In the genomic region with DNA sequence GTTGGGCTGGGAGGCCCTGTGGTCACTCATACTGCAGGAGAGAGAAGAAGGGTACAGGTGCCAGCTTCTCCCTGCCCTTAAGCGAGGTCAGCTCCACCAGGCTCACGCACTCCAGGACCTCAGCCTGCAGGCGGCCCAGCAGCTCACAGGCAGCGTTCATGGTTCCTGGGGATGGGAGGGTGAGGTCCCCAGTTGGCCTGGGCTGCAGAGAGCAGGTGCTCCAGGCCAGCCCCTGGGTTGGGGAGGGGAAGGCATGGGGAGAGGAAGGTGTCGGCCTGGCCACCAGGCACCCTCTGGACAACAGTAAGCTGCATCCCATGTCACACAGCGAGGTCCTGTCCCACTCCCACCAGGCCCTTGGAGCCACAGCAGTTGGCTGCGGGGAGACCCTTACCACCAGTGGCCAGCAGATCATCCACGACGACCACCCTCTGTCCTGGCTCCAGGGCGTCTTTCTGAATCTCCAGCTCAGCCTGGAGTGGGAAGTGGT, we compare ENCODE assay signal across 2 cellular contexts.
TF ChIP-seq lines count a peak whose summit lies in the region.

No MANE protein-coding gene starts in this region.

TF ChIP-seq in HepG2, 621 proteins besides CTCF, POLR2A, EP300 and RAD21 (continues in another document):
- TF ChIP-seq ZNF709 (CRISPR knock-in tag; IDR thresholded peaks at IDR 0.05), result no peak
- TF ChIP-seq, protein P1, sequence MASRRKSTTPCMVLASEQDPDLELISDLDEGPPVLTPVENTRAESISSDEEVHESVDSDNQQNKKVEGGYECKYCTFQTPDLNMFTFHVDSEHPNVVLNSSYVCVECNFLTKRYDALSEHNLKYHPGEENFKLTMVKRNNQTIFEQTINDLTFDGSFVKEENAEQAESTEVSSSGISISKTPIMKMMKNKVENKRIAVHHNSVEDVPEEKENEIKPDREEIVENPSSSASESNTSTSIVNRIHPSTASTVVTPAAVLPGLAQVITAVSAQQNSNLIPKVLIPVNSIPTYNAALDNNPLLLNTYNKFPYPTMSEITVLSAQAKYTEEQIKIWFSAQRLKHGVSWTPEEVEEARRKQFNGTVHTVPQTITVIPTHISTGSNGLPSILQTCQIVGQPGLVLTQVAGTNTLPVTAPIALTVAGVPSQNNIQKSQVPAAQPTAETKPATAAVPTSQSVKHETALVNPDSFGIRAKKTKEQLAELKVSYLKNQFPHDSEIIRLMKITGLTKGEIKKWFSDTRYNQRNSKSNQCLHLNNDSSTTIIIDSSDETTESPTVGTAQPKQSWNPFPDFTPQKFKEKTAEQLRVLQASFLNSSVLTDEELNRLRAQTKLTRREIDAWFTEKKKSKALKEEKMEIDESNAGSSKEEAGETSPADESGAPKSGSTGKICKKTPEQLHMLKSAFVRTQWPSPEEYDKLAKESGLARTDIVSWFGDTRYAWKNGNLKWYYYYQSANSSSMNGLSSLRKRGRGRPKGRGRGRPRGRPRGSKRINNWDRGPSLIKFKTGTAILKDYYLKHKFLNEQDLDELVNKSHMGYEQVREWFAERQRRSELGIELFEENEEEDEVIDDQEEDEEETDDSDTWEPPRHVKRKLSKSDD (CRISPR knock-in tag; IDR thresholded peaks at IDR 0.05; ENCODE audit: low read depth), result 0 out of 2 replicates have a peak, but pooled peaks have one; percentile 35
- peak; percentile 80; the same call in 1 of the 2 replicates for TF ChIP-seq PCBP1 (IDR thresholded peaks at IDR 0.05; ENCODE audit: borderline replicate concordance, low read depth, low read length)
- TF ChIP-seq, protein P2, sequence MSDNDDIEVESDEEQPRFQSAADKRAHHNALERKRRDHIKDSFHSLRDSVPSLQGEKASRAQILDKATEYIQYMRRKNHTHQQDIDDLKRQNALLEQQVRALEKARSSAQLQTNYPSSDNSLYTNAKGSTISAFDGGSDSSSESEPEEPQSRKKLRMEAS (IDR thresholded peaks at IDR 0.05), result no peak; the same call in 1 of the 2 replicates
- no peak for TF ChIP-seq ZNF761 (CRISPR knock-in tag; conservative IDR thresholded peaks at IDR 0.05)
- TF ChIP-seq ZNF33B (CRISPR knock-in tag; IDR thresholded peaks at IDR 0.05), result no peak
- no peak for TF ChIP-seq ZNF101 (CRISPR knock-in tag; IDR thresholded peaks at IDR 0.05; ENCODE audit: borderline replicate concordance, low read depth)
- TF ChIP-seq ZSCAN29 (CRISPR knock-in tag; conservative IDR thresholded peaks at IDR 0.05), result no peak
- TF ChIP-seq NAIF1 (CRISPR knock-in tag; IDR thresholded peaks at IDR 0.05; ENCODE audit: borderline replicate concordance), result no peak
- 0 out of 2 replicates have a peak, but pooled peaks have one; percentile 21 for TF ChIP-seq CCDC6 (CRISPR knock-in tag; IDR thresholded peaks at IDR 0.05)
- TF ChIP-seq ZBTB42 (CRISPR knock-in tag; IDR thresholded peaks at IDR 0.05), result 0 out of 2 replicates have a peak, but pooled peaks have one; percentile 38
- no peak for TF ChIP-seq TCF7L2 (IDR thresholded peaks at IDR 0.05; ENCODE audit: low read depth, low read length)
- no peak for TF ChIP-seq ARNT (IDR thresholded peaks at IDR 0.05)
- peak; percentile 97 for TF ChIP-seq AGO2 (optimal IDR thresholded peaks at IDR 0.05; ENCODE audit: low read depth, low read length)
- TF ChIP-seq GLI4 (CRISPR knock-in tag; IDR thresholded peaks at IDR 0.05; ENCODE audit: borderline replicate concordance), result no peak
- TF ChIP-seq ZNF589 (CRISPR knock-in tag; conservative IDR thresholded peaks at IDR 0.05), result no peak
- TF ChIP-seq ZZZ3 (CRISPR knock-in tag; IDR thresholded peaks at IDR 0.05; ENCODE audit: borderline replicate concordance), result no peak
- no peak for TF ChIP-seq MXI1 (IDR thresholded peaks at IDR 0.05; ENCODE audit: borderline replicate concordance, low read depth, low read length)
- no peak for TF ChIP-seq MED1 (CRISPR knock-in tag; IDR thresholded peaks at IDR 0.05)
- TF ChIP-seq, protein P3, sequence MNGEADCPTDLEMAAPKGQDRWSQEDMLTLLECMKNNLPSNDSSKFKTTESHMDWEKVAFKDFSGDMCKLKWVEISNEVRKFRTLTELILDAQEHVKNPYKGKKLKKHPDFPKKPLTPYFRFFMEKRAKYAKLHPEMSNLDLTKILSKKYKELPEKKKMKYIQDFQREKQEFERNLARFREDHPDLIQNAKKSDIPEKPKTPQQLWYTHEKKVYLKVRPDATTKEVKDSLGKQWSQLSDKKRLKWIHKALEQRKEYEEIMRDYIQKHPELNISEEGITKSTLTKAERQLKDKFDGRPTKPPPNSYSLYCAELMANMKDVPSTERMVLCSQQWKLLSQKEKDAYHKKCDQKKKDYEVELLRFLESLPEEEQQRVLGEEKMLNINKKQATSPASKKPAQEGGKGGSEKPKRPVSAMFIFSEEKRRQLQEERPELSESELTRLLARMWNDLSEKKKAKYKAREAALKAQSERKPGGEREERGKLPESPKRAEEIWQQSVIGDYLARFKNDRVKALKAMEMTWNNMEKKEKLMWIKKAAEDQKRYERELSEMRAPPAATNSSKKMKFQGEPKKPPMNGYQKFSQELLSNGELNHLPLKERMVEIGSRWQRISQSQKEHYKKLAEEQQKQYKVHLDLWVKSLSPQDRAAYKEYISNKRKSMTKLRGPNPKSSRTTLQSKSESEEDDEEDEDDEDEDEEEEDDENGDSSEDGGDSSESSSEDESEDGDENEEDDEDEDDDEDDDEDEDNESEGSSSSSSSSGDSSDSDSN (CRISPR knock-in tag; IDR thresholded peaks at IDR 0.05), result peak; percentile 39; the same call in 1 of the 2 replicates
- TF ChIP-seq, protein P4, sequence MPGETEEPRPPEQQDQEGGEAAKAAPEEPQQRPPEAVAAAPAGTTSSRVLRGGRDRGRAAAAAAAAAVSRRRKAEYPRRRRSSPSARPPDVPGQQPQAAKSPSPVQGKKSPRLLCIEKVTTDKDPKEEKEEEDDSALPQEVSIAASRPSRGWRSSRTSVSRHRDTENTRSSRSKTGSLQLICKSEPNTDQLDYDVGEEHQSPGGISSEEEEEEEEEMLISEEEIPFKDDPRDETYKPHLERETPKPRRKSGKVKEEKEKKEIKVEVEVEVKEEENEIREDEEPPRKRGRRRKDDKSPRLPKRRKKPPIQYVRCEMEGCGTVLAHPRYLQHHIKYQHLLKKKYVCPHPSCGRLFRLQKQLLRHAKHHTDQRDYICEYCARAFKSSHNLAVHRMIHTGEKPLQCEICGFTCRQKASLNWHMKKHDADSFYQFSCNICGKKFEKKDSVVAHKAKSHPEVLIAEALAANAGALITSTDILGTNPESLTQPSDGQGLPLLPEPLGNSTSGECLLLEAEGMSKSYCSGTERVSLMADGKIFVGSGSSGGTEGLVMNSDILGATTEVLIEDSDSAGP (CRISPR knock-in tag; IDR thresholded peaks at IDR 0.05; ENCODE audit: borderline replicate concordance), result peak; percentile 30; the same call in 1 of the 2 replicates
- TF ChIP-seq KLF11 (CRISPR knock-in tag; IDR thresholded peaks at IDR 0.05), result no peak
- TF ChIP-seq THYN1 (CRISPR knock-in tag; IDR thresholded peaks at IDR 0.05; ENCODE audit: borderline replicate concordance, low read depth), result no peak

TF ChIP-seq in PFSK-1, 5 proteins besides CTCF, POLR2A, EP300 and RAD21:
- no peak for TF ChIP-seq FOXP2 (optimal IDR thresholded peaks at IDR 0.05; ENCODE audit: borderline replicate concordance, extremely low read depth, extremely low read length, insufficient read depth)
- TF ChIP-seq, protein P5, sequence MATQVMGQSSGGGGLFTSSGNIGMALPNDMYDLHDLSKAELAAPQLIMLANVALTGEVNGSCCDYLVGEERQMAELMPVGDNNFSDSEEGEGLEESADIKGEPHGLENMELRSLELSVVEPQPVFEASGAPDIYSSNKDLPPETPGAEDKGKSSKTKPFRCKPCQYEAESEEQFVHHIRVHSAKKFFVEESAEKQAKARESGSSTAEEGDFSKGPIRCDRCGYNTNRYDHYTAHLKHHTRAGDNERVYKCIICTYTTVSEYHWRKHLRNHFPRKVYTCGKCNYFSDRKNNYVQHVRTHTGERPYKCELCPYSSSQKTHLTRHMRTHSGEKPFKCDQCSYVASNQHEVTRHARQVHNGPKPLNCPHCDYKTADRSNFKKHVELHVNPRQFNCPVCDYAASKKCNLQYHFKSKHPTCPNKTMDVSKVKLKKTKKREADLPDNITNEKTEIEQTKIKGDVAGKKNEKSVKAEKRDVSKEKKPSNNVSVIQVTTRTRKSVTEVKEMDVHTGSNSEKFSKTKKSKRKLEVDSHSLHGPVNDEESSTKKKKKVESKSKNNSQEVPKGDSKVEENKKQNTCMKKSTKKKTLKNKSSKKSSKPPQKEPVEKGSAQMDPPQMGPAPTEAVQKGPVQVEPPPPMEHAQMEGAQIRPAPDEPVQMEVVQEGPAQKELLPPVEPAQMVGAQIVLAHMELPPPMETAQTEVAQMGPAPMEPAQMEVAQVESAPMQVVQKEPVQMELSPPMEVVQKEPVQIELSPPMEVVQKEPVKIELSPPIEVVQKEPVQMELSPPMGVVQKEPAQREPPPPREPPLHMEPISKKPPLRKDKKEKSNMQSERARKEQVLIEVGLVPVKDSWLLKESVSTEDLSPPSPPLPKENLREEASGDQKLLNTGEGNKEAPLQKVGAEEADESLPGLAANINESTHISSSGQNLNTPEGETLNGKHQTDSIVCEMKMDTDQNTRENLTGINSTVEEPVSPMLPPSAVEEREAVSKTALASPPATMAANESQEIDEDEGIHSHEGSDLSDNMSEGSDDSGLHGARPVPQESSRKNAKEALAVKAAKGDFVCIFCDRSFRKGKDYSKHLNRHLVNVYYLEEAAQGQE (IDR thresholded peaks at IDR 0.05; ENCODE audit: insufficient read depth in 1 of 2, low read depth in 2 of 2, low read length in 2 of 2), result no peak
- TF ChIP-seq POLR2AphosphoS5 (IDR thresholded peaks at IDR 0.05; ENCODE audit: low read depth, low read length), result peak; percentile 2; the same call in 1 of the 2 replicates
- no peak for TF ChIP-seq TAF1 (IDR thresholded peaks at IDR 0.05; ENCODE audit: borderline replicate concordance, insufficient read depth, low read length)
- TF ChIP-seq SIN3A (IDR thresholded peaks at IDR 0.05; ENCODE audit: borderline replicate concordance, insufficient read depth, low read length), result 0 out of 2 replicates have a peak, but pooled peaks have one; percentile 1
